Comparison of ENCODE assay signal across 9 cellular contexts in genomic region chr17:19062718-19063325, GRCh38. TPM values are rescaled to one million over a fixed set of nuclear protein-coding genes. Genes with fewer than 3 reads are reported as not detected.
DNase-seq lines count a peak whose midpoint lies in the region; ATAC-seq and TF ChIP-seq lines count a peak whose summit lies in the region.
"Not testable (repeated sequence)": the region's sequence is repeated elsewhere in the genome, so short reads cannot be mapped to it uniquely, and the experiment has no call there.
"Had no signal": no experiment of that assay in that cellular context is flagged by ENCODE, and none has a peak within 500 bp of the region (broad histone marks: within the 10 kb centered on the region; RNA-seq: fewer than 3 reads in every experiment).

No MANE protein-coding gene starts in this region.

- POLR2A ChIA-PET in activated CD4-positive, alpha-beta T cell treated with anti-CD3 and anti-CD28 coated beads for 36 hours (lab: Charles Lee), result not testable (repeated sequence)

- H3K4me1 Mint-ChIP-seq in CD4-positive, CD25-positive, alpha-beta regulatory T cell; activated CD4-positive, alpha-beta T cell treated with anti-CD3 and anti-CD28 coated beads for 36 hours; osteocyte (ENCODE audit: unreplicated experiment): not testable (repeated sequence)

- H3K9me3 ChIP-seq in CD4-positive, CD25-positive, alpha-beta regulatory T cell (ENCODE audit: control insufficient read depth in 2 of 2, low read length in 2 of 2), result not testable (repeated sequence)

- not testable (repeated sequence) for H3K27me3 ChIP-seq in CD4-positive, CD25-positive, alpha-beta regulatory T cell (ENCODE audit: control insufficient read depth, insufficient read depth, low read length)

- H3K27me3 Mint-ChIP-seq in CD4-positive, CD25-positive, alpha-beta regulatory T cell; activated CD4-positive, alpha-beta T cell treated with anti-CD3 and anti-CD28 coated beads for 36 hours; osteocyte (ENCODE audit: unreplicated experiment): not testable (repeated sequence)

- not testable (repeated sequence) for H3K4me1 ChIP-seq in CD4-positive, CD25-positive, alpha-beta regulatory T cell (ENCODE audit: control insufficient read depth, insufficient read depth, low read length, poor library complexity, severe bottlenecking)

- not testable (repeated sequence) for DNase-seq in CD4-positive, CD25-positive, alpha-beta regulatory T cell; activated CD4-positive, alpha-beta T cell treated with anti-CD3 and anti-CD28 coated beads for 36 hours; Right ventricle myocardium superior; osteocyte (ENCODE audit: extremely low spot score, unreplicated experiment)

- not testable (repeated sequence) for H3K27ac Mint-ChIP-seq in CD4-positive, CD25-positive, alpha-beta regulatory T cell; activated CD4-positive, alpha-beta T cell treated with anti-CD3 and anti-CD28 coated beads for 36 hours
- H3K27ac Mint-ChIP-seq in osteocyte (ENCODE audit: unreplicated experiment), result peak overlapping the region; percentile 94

- not testable (repeated sequence) for H3K9me3 Mint-ChIP-seq in CD4-positive, CD25-positive, alpha-beta regulatory T cell; activated CD4-positive, alpha-beta T cell treated with anti-CD3 and anti-CD28 coated beads for 36 hours (ENCODE audit: low read depth); osteocyte (ENCODE audit: unreplicated experiment)

- TF ChIP-seq CTCF in osteocyte (IDR thresholded peaks at IDR 0.05), result not testable (repeated sequence)

- peak overlapping the region in 2 of 4 donors; percentile 86 to 87 for H3K4me3 Mint-ChIP-seq in CD4-positive, CD25-positive, alpha-beta regulatory T cell
- not testable (repeated sequence) for H3K4me3 Mint-ChIP-seq in activated CD4-positive, alpha-beta T cell treated with anti-CD3 and anti-CD28 coated beads for 36 hours; osteocyte (ENCODE audit: unreplicated experiment)

- H3K36me3 Mint-ChIP-seq in CD4-positive, CD25-positive, alpha-beta regulatory T cell; activated CD4-positive, alpha-beta T cell treated with anti-CD3 and anti-CD28 coated beads for 36 hours (ENCODE audit: low read depth); osteocyte (ENCODE audit: unreplicated experiment): not testable (repeated sequence)

- not testable (repeated sequence) for H3K36me3 ChIP-seq in CD4-positive, CD25-positive, alpha-beta regulatory T cell (ENCODE audit: control insufficient read depth, insufficient read depth, low read length)

- ATAC-seq in CD4-positive, CD25-positive, alpha-beta regulatory T cell (ENCODE audit: low read depth in 2 of 2), result peak; percentile 62 to 65
- ATAC-seq in GM18909 (IDR thresholded peaks at IDR 0.05; ENCODE audit: poor library complexity, unreplicated experiment) (peak; percentile 71), GM21515 (IDR thresholded peaks at IDR 0.05; ENCODE audit: unreplicated experiment) (peak; percentile 66), HG02852 (IDR thresholded peaks at IDR 0.05; ENCODE audit: unreplicated experiment) (peak; percentile 68), HG03439 (IDR thresholded peaks at IDR 0.05; ENCODE audit: unreplicated experiment) (peak; percentile 77), Right ventricle myocardium superior (ENCODE audit: poor library complexity) (peak; percentile 96)
- ATAC-seq in activated CD4-positive, alpha-beta T cell treated with anti-CD3 and anti-CD28 coated beads for 36 hours, result peak; percentile 83

- intact Hi-C loops in activated CD4-positive, alpha-beta T cell treated with anti-CD3 and anti-CD28 coated beads for 36 hours (cut with DNase I, micrococcal nuclease); Right ventricle myocardium superior (cut with DNase I): not testable (repeated sequence)

- not testable (repeated sequence) for H3K27ac ChIP-seq in CD4-positive, CD25-positive, alpha-beta regulatory T cell (ENCODE audit: insufficient read depth, low read length, poor library complexity, severe bottlenecking)

- H3K4me3 ChIP-seq in CD4-positive, CD25-positive, alpha-beta regulatory T cell (ENCODE audit: low read depth, low read length), result not testable (repeated sequence)

- CTCF ChIA-PET in activated CD4-positive, alpha-beta T cell treated with anti-CD3 and anti-CD28 coated beads for 36 hours (lab: Charles Lee), result not testable (repeated sequence)

RNA-seq across cellular contexts. Expression of gene GRAP, which starts 16.1 kb away (rescaled TPM):
- 34.5 TPM for total RNA-seq in CD4-positive, CD25-positive, alpha-beta regulatory T cell
- polyA plus RNA-seq in CD4-positive, CD25-positive, alpha-beta regulatory T cell, result 10 to 100 TPM; 52.2 to 77.5 (median 62.6) TPM
- total RNA-seq in activated CD4-positive, alpha-beta T cell treated with anti-CD3 and anti-CD28 coated beads for 36 hours, result 10 to 100 TPM; 10.7 to 11.2 TPM
- total RNA-seq in Right ventricle myocardium superior (2.0 TPM), osteocyte (not detected in 2 replicates)
- total RNA-seq: NCI-H460 had no signal

RNA-seq across cellular contexts. Expression of gene FAM83G, which starts 58.3 kb away (rescaled TPM):
- total RNA-seq in CD4-positive, CD25-positive, alpha-beta regulatory T cell, result 10.7 TPM
- polyA plus RNA-seq in CD4-positive, CD25-positive, alpha-beta regulatory T cell, result 1 to 10 TPM; 3.7 to 6.2 (median 5.3) TPM
- total RNA-seq in activated CD4-positive, alpha-beta T cell treated with anti-CD3 and anti-CD28 coated beads for 36 hours, result 10 to 100 TPM; 11.1 to 14.3 TPM
- total RNA-seq in Right ventricle myocardium superior, result 1.9 TPM
- 4.1 and 4.7 TPM in 2 replicates for total RNA-seq in osteocyte
